In genomic region chr1:224579526-224579925, GRCh38 we compare ENCODE assay signal across 21 cellular contexts. TPM values are rescaled to one million over a fixed set of nuclear protein-coding genes. Genes with fewer than 3 reads are reported as not detected.
DNase-seq lines count a peak whose midpoint lies in the region; ATAC-seq and TF ChIP-seq lines count a peak whose summit lies in the region.
"Had no signal": no experiment of that assay in that cellular context is flagged by ENCODE, and none has a peak within 500 bp of the region (broad histone marks: within the 10 kb centered on the region; RNA-seq: fewer than 3 reads in every experiment).

No MANE protein-coding gene starts in this region.

- no peaks in the 10 kb centered on the region for H3K27me3 ChIP-seq in GM23248 (replicated peaks; ENCODE audit: insufficient read depth)
- H3K27me3 ChIP-seq in right atrium auricular region = no peaks in the 10 kb centered on the region
- H3K27me3 ChIP-seq: left lung, suprapubic skin had no signal

- intact Hi-C loops in sciatic nerve (cut with DNase I) = no loop called here

- WGBS in GM23248 (ENCODE audit: low coverage in 1 of 2, low lambda C conversion rate in 2 of 2, missing lambda C conversion rate in 2 of 2), 2 experiments = 39 to 67% methylated on average over 1 of the region's 1 CpG

- no peak overlapping the region for H3K9ac ChIP-seq in GM23248

- H3K9me3 ChIP-seq in GM23248 (ENCODE audit: low read depth) (no peaks in the 10 kb centered on the region), right atrium auricular region (peaks cover 0 to 8% of the 10 kb centered on the region in 2 donors)
- H3K9me3 ChIP-seq: suprapubic skin had no signal

- H3K4me3 ChIP-seq in GM23248 (no peak overlapping the region), right atrium auricular region (no peak overlapping the region)
- H3K4me3 ChIP-seq: coronary artery, left lung, suprapubic skin had no signal

- H3K36me3 ChIP-seq in GM23248 (ENCODE audit: low read depth) (no peaks in the 10 kb centered on the region), right atrium auricular region (no peaks in the 10 kb centered on the region)
- H3K36me3 ChIP-seq: left lung, suprapubic skin had no signal

- H3F3A ChIP-seq in GM23248 (ENCODE audit: insufficient read depth) = no peaks in the 10 kb centered on the region

- no peak for TF ChIP-seq CTCF in right atrium auricular region (IDR thresholded peaks at IDR 0.05)
- no peak for TF ChIP-seq CTCF in omental fat pad (IDR thresholded peaks at IDR 0.05)

- H3K4me1 ChIP-seq in GM23248 (ENCODE audit: insufficient read depth) (no peaks in the 10 kb centered on the region), right atrium auricular region (no peaks in the 10 kb centered on the region)
- H3K4me1 ChIP-seq: left lung, suprapubic skin had no signal

- peak; percentile 19 for DNase-seq in GM23248
- DNase-seq in SK-MEL-5 (ENCODE audit: low read depth, low spot score) = peak; percentile 94
- DNase-seq in fibroblast of the conjunctiva (ENCODE audit: low read depth) = peak; percentile 18
- DNase-seq in sciatic nerve (ENCODE audit: low spot score) = no peak
- no peak for DNase-seq in right atrium auricular region (ENCODE audit: low spot score)
- no peak for DNase-seq in NCI-H524 (lab: John Stamatoyannopoulos, UW)
- DNase-seq in G401 (ENCODE audit: low spot score) = no peak
- DNase-seq in omental fat pad (ENCODE audit: low spot score) = no peak
- DNase-seq: activated CD4-positive, CD25-positive, alpha-beta regulatory T cell; activated CD8-positive, alpha-beta memory T cell treated with anti-CD3 and anti-CD28 coated beads, Interleukin-2, amount 10 ng/mL, durations not matched to agents 7 days and 5 days; activated effector memory CD4-positive, alpha-beta T cell treated with anti-CD3 and anti-CD28 coated beads, Interleukin-2, amount 50 U/mL, for 16 hours; hypothalamus; left lung; naive thymus-derived CD4-positive, alpha-beta T cell; NCI-H146; NCI-H69; stimulated activated CD4-positive, alpha-beta T cell treated with anti-CD3 and anti-CD28 coated beads, Interleukin-2, amount 100 ng/mL, for 48 hours; T-cell had no signal

- 0 out of 2 replicates have a peak overlapping the region, but pooled peaks have one; percentile 6 for H2AFZ ChIP-seq in GM23248

- H3K27ac ChIP-seq in GM23248 (no peak overlapping the region), right atrium auricular region (no peak overlapping the region)
- H3K27ac ChIP-seq: coronary artery, left lung, suprapubic skin had no signal

- H3K9me2 ChIP-seq in GM23248 (ENCODE audit: insufficient read depth) = no peaks in the 10 kb centered on the region

- no peaks in the 10 kb centered on the region for H3K79me2 ChIP-seq in GM23248 (ENCODE audit: insufficient read depth)

- in situ Hi-C loops in GM23248 (cut with MboI) = no loop called here
- in situ Hi-C loops in SK-MEL-5 (cut with HindIII; ENCODE audit: low pct_unique_long_range_greater_than_20kb, low sequenced_read_pairs) = no loop called here
- in situ Hi-C loops in G401 (cut with HindIII; ENCODE audit: low sequenced_read_pairs) = no loop called here

- no peak overlapping the region for H3K4me2 ChIP-seq in GM23248 (ENCODE audit: unreplicated experiment)

- H4K20me1 ChIP-seq in GM23248 (ENCODE audit: insufficient read depth) = no peaks in the 10 kb centered on the region

- ATAC-seq in sciatic nerve = peak; percentile 83
- ATAC-seq in omental fat pad (ENCODE audit: low FRiP score) = no peak
- ATAC-seq: activated CD8-positive, alpha-beta memory T cell treated with anti-CD3 and anti-CD28 coated beads, Interleukin-2, amount 10 ng/mL, durations not matched to agents 7 days and 5 days; left lung; naive thymus-derived CD4-positive, alpha-beta T cell; Panc1; T-cell had no signal

RNA-seq across cellular contexts. Expression of gene CNIH3, which starts 36.6 kb away (rescaled TPM):
- total RNA-seq in GM23248 (2014; rRNA removed; shearing (Covaris generic)) = 2.1 and 6.4 TPM in 2 replicates
- polyA plus RNA-seq in GM23248 (2016; fragmentation: Nextera tagmentation; extraction: Ambion mirVana) = 4.7 and 6.2 TPM in 2 replicates
- total RNA-seq in SK-MEL-5 (2014; rRNA removed; shearing (Covaris generic)) = 3.1 and 6.4 TPM in 2 replicates
- 4.6 and 6.6 TPM in 2 replicates for polyA plus RNA-seq in SK-MEL-5 (2015; cell fraction: cytosol; rRNA removed)
- polyA plus RNA-seq in SK-MEL-5 (2015; cell fraction: nucleus; rRNA removed) = 8.7 TPM in 2 replicates
- 6.7 TPM for total RNA-seq in sciatic nerve
- total RNA-seq in right atrium auricular region = 1 to 10 TPM in 1 of 2 donors, under 1 TPM in 1; 0.33 to 1.3 TPM
- 3.2 and 3.9 TPM in 2 replicates for total RNA-seq in G401 (2014; rRNA removed; shearing (Covaris generic))
- total RNA-seq in omental fat pad = 1 to 10 TPM; 1.9 to 4.0 (median 3.4) TPM

Comparison
In these comparisons a context has a peak if more than half of its experiments do, and no peak if none do; other contexts are left out.
1. DNase-seq: peak in GM23248 (single experiment), SK-MEL-5 (single experiment) and fibroblast of the conjunctiva (single experiment); none in sciatic nerve (single experiment), right atrium auricular region (single experiment), NCI-H524 (0 of 2), G401 (single experiment) and omental fat pad (single experiment).